ENCODE assay signal across 33 cellular contexts in genomic region chr1:233230011-233230410, GRCh38.
"Had no signal": no experiment of that assay in that cellular context is flagged by ENCODE, and none has a peak within 500 bp of the region (broad histone marks: within the 10 kb centered on the region; RNA-seq: fewer than 3 reads in every experiment).

No MANE protein-coding gene starts in this region.

- H3K9me3 Mint-ChIP-seq: activated naive CD4-positive, alpha-beta T cell treated with anti-CD3 and anti-CD28 coated beads for 36 hours; activated naive CD8-positive, alpha-beta T cell treated with anti-CD3 and anti-CD28 coated beads for 36 hours; activated T-helper 1 cell treated with anti-CD3 and anti-CD28 coated beads, Interleukin-12 subunit alpha, Interleukin-12 subunit beta, Interleukin-2, Interleukin-4 antibody, amounts not matched to agents 30 ng/mL and 10 ng/mL and 1 ng/mL, durations not matched to agents 14 hours and 24 hours and 36 hours; nephron; stimulated activated naive CD8-positive, alpha-beta T cell treated with anti-CD3 and anti-CD28 coated beads, Interleukin-15, Interleukin-2, amounts not matched to agents 100 ng/mL and 50 ng/mL, for 24 hours; type B pancreatic cell had no signal

- H3K4me2 ChIP-seq: hepatocyte had no signal

- H3K9me3 ChIP-seq: adrenal gland, body of pancreas, colonic mucosa, gastrocnemius medialis, mucosa of descending colon, ovary, right lobe of liver, thoracic aorta, uterus had no signal

- H3K4me3 Mint-ChIP-seq: activated naive CD4-positive, alpha-beta T cell treated with anti-CD3 and anti-CD28 coated beads for 36 hours; activated naive CD8-positive, alpha-beta T cell treated with anti-CD3 and anti-CD28 coated beads for 36 hours; activated T-helper 1 cell treated with anti-CD3 and anti-CD28 coated beads, Interleukin-12 subunit alpha, Interleukin-12 subunit beta, Interleukin-2, Interleukin-4 antibody, amounts not matched to agents 30 ng/mL and 10 ng/mL and 1 ng/mL, durations not matched to agents 14 hours and 24 hours and 36 hours; nephron; stimulated activated naive CD8-positive, alpha-beta T cell treated with anti-CD3 and anti-CD28 coated beads, Interleukin-15, Interleukin-2, amounts not matched to agents 100 ng/mL and 50 ng/mL, for 24 hours; type B pancreatic cell had no signal

- H3K4me1 Mint-ChIP-seq: activated naive CD8-positive, alpha-beta T cell treated with anti-CD3 and anti-CD28 coated beads for 36 hours; nephron had no signal

- DNase-seq: activated CD4-positive, alpha-beta T cell treated with anti-CD3 and anti-CD28 coated beads for 48 hours; activated CD4-positive, alpha-beta T cell treated with anti-CD3 and anti-CD28 coated beads, Interleukin-2, amount 50 U/mL, for 48 hours; activated CD8-positive, alpha-beta memory T cell treated with anti-CD3 and anti-CD28 coated beads, Interleukin-2, amount 50 U/mL, for 4 hours; activated effector memory CD4-positive, alpha-beta T cell treated with anti-CD3 and anti-CD28 coated beads, Interleukin-2, amount 50 U/mL, for 16 hours; activated naive CD4-positive, alpha-beta T cell treated with anti-CD3 and anti-CD28 coated beads for 36 hours; activated naive CD8-positive, alpha-beta T cell treated with anti-CD3 and anti-CD28 coated beads for 36 hours; activated T-cell treated with anti-CD3 and anti-CD28 coated beads, Interleukin-2, amount 50 U/mL, for 1 hour; adrenal gland; aorta; body of pancreas; cerebellar nuclear complex; colonic mucosa; effector CD8-positive, alpha-beta T cell; erythroblast; gastrocnemius medialis; left cardiac atrium; left ventricle myocardium superior; mucosa of descending colon; ovary; right lobe of liver; stimulated activated CD4-positive, alpha-beta T cell treated with anti-CD3 and anti-CD28 coated beads, Interleukin-12 subunit alpha, Interleukin-12 subunit beta, amount 100 ng/mL, for 4 hours; stimulated activated CD4-positive, alpha-beta T cell treated with anti-CD3 and anti-CD28 coated beads, Interleukin-4, amount 100 ng/mL, for 1 hour; uterus had no signal

- H3K4me3 ChIP-seq: adrenal gland, body of pancreas, cardiac muscle cell, colonic mucosa, gastrocnemius medialis, hepatocyte, mucosa of descending colon, ovary, right lobe of liver, skin epidermis, thoracic aorta, uterus had no signal

- H2AFZ ChIP-seq: hepatocyte had no signal

- H3K27me3 ChIP-seq: adrenal gland, body of pancreas, cardiac muscle cell, colonic mucosa, gastrocnemius medialis, hepatocyte, ovary, right lobe of liver, uterus had no signal

- H3K36me3 ChIP-seq: adrenal gland, cardiac muscle cell, colonic mucosa, gastrocnemius medialis, ovary, right lobe of liver, thoracic aorta, uterus had no signal

- H3K79me2 ChIP-seq: hepatocyte had no signal

- H3K27ac Mint-ChIP-seq: activated naive CD4-positive, alpha-beta T cell treated with anti-CD3 and anti-CD28 coated beads for 36 hours; activated naive CD8-positive, alpha-beta T cell treated with anti-CD3 and anti-CD28 coated beads for 36 hours; activated T-helper 1 cell treated with anti-CD3 and anti-CD28 coated beads, Interleukin-12 subunit alpha, Interleukin-12 subunit beta, Interleukin-2, Interleukin-4 antibody, amounts not matched to agents 30 ng/mL and 10 ng/mL and 1 ng/mL, durations not matched to agents 14 hours and 24 hours and 36 hours; nephron; progenitor cell of endocrine pancreas; stimulated activated naive CD8-positive, alpha-beta T cell treated with anti-CD3 and anti-CD28 coated beads, Interleukin-15, Interleukin-2, amounts not matched to agents 100 ng/mL and 50 ng/mL, for 24 hours; type B pancreatic cell had no signal

- H3K27ac ChIP-seq: adrenal gland, body of pancreas, cardiac muscle cell, colonic mucosa, gastrocnemius medialis, hepatocyte, ovary, right lobe of liver, skin epidermis, thoracic aorta, uterus, VCaP had no signal

- H3K27me3 Mint-ChIP-seq: activated naive CD8-positive, alpha-beta T cell treated with anti-CD3 and anti-CD28 coated beads for 36 hours; progenitor cell of endocrine pancreas; stimulated activated naive CD8-positive, alpha-beta T cell treated with anti-CD3 and anti-CD28 coated beads, Interleukin-15, Interleukin-2, amounts not matched to agents 100 ng/mL and 50 ng/mL, for 24 hours; type B pancreatic cell had no signal

- H3K4me1 ChIP-seq: adrenal gland, body of pancreas, colonic mucosa, gastrocnemius medialis, right lobe of liver, uterus had no signal
